8 cellular contexts compared by ENCODE assay signal in the genomic region with DNA sequence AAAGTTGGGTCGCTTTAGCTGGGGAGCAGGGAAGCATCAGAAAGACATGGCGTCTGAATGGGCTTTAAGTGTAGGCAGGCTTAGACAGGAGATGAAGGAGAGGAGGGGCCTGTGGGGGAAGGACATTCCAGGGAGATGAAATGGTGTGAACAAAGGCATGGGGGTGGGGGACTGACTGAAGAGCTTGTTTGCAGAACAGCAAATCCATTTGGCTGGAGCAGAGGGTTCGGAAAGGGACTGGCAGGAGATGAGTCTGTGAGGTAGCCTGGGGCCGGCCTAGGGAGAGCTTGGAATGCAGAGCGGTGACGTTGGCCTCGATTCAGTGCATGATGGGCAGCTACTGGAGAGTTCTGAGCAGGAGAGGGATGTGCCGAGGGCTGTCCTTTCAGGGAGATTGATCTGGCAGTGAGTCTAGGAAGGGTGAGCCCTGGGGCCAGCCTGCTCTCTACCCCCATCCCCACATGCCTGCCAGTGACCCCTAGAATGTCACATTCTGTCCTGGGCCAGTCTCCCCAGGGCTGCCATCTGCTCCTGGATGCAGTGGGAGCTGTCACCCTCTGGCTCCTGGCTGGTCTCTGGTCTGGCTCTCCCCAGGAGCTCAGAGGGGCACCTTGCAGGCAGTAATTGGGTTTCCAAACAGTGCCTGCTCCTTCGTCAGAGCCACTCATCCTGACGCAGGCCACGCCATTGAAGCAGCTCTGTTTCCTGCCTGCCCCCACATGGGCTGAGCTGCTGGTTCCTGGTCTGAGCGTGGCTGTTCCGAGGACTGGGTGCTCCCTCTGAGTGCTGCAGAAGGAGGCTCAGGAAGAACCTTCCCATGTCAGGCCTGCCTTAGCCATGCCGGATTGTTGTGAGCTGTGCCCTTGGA. TPM values are rescaled to one million over a fixed set of nuclear protein-coding genes. Genes with fewer than 3 reads are reported as not detected.
DNase-seq lines count a peak whose midpoint lies in the region; ATAC-seq, FAIRE-seq and TF ChIP-seq lines count a peak whose summit lies in the region.

No MANE protein-coding gene starts in this region.

- no peaks in the 10 kb centered on the region for H3K79me1 ChIP-seq in H1 (ENCODE audit: low read depth, low read length)
- no peaks in the 10 kb centered on the region for H3K79me1 ChIP-seq in mesendoderm (ENCODE audit: low read length)

- H3K56ac ChIP-seq in H1 (replicated peaks; ENCODE audit: insufficient read length, low read depth, low read length) (no peak overlapping the region), mesendoderm (ENCODE audit: low read length) (peak overlapping the region; percentile 81)

- no peak for FAIRE-seq in H1 (lab: Jason Lieb, UNC)

- no peak for TF ChIP-seq RAD21 in H1 (IDR thresholded peaks at IDR 0.05 in 1 of 2, conservative IDR thresholded peaks at IDR 0.05 in 1 of 2; ENCODE audit: low read depth in 2 of 2, low read length in 2 of 2)

- no peak overlapping the region for H3K14ac ChIP-seq in H1 (ENCODE audit: insufficient read length)

- no peak for TF ChIP-seq CTCF in H1 (IDR thresholded peaks at IDR 0.05; ENCODE audit: control extremely low read depth in 1 of 3, insufficient read depth in 1 of 3, low read depth in 1 of 3, low read length in 3 of 3)

- no peak overlapping the region for H2AFZ ChIP-seq in H1 (ENCODE audit: low read length)

- H3K27ac ChIP-seq in H1 (ENCODE audit: low read depth, low read length) (no peak overlapping the region), mesendoderm (ENCODE audit: low read depth, low read length) (peak overlapping the region; percentile 85), urinary bladder (ENCODE audit: low read depth) (peak overlapping the region; percentile 89)

- 83% methylated on average over 14 of the region's 14 CpGs; no CpG with 5 or more reads in 1 of the 2 experiments for WGBS in H1 (ENCODE audit: extremely low coverage in 1 of 2, insufficient coverage in 1 of 2, insufficient read length in 1 of 2, insufficient replicate concordance in 2 of 2, low coverage in 1 of 2, low lambda C conversion rate in 2 of 2, missing lambda C conversion rate in 1 of 2), 2 experiments
- WGBS in mesendoderm (ENCODE audit: extremely low coverage, insufficient coverage, low lambda C conversion rate), result no CpG with 5 or more reads among the region's 14 CpGs
- WGBS in urinary bladder, result 25% methylated on average over 14 of the region's 14 CpGs

- H2BK120ac ChIP-seq in H1 (replicated peaks; ENCODE audit: low read depth, low read length), result no peak overlapping the region
- H2BK120ac ChIP-seq in mesendoderm (ENCODE audit: low read depth, low read length), result no peak overlapping the region

- no peak overlapping the region for H2BK12ac ChIP-seq in H1 (ENCODE audit: low read depth, low read length)

- no peak overlapping the region for H2BK20ac ChIP-seq in H1 (ENCODE audit: low read length)

- H3K4me2 ChIP-seq in H1 (ENCODE audit: insufficient read depth in 1 of 2, low read depth in 2 of 2, low read length in 2 of 2) (no peak overlapping the region), mesendoderm (ENCODE audit: low read length) (no peak overlapping the region)

- H4K5ac ChIP-seq in H1 (ENCODE audit: insufficient read length, low read depth, low read length) (no peak overlapping the region), mesendoderm (ENCODE audit: low read length) (no peak overlapping the region)

- H3K27me3 ChIP-seq in H1 (replicated peaks in 1 of 4; ENCODE audit: control insufficient read depth in 3 of 4, extremely low read depth in 1 of 4, insufficient read depth in 3 of 4, low read length in 3 of 4), result no peaks in the 10 kb centered on the region
- H3K27me3 ChIP-seq in mesendoderm (ENCODE audit: insufficient read depth, low read length, poor library complexity), result no peaks in the 10 kb centered on the region

- no peak for TF ChIP-seq EP300 in H1 (IDR thresholded peaks at IDR 0.05; ENCODE audit: borderline replicate concordance in 1 of 2, low read depth in 2 of 2, low read length in 2 of 2)

- H2BK15ac ChIP-seq in H1 (ENCODE audit: low read length) (peak overlapping the region; percentile 81; the same call in 1 of the 2 replicates), mesendoderm (replicated peaks; ENCODE audit: low read depth) (no peak overlapping the region)

- H3K79me2 ChIP-seq in H1 (ENCODE audit: control insufficient read depth in 1 of 2, insufficient read depth in 2 of 2, low read length in 2 of 2) (no peaks in the 10 kb centered on the region), mesendoderm (ENCODE audit: control insufficient read depth, insufficient read depth, low read length) (no peaks in the 10 kb centered on the region)

- no peaks in the 10 kb centered on the region for H3K23me2 ChIP-seq in H1 (ENCODE audit: low read depth, low read length)

- H3K4ac ChIP-seq in H1 (replicated peaks; ENCODE audit: insufficient read length, low read depth, low read length) (peak overlapping the region; percentile 39), mesendoderm (ENCODE audit: low read depth, low read length) (peak overlapping the region; percentile 72)

- H4K91ac ChIP-seq in H1 (replicated peaks; ENCODE audit: insufficient read length, low read length), result no peak overlapping the region

- peak; percentile 94 for DNase-seq in AG08396 (ENCODE audit: low spot score)
- DNase-seq in NCI-H2227 treated with DMSO at 0.1 percent for 48 hours (lab: John Stamatoyannopoulos, UW), result peak; percentile 52
- no peak for DNase-seq in H1 (ENCODE audit: low read depth in 1 of 2, low spot score in 2 of 2)
- DNase-seq in mesendoderm, result peak; percentile 99
- no peak for DNase-seq in effector CD4-positive, alpha-beta T cell
- DNase-seq in NCI-H2171 (lab: John Stamatoyannopoulos, UW), result no peak

- H3K9ac ChIP-seq in H1 (replicated peaks in 1 of 4; ENCODE audit: extremely low read depth in 1 of 4, low read depth in 3 of 4, low read length in 3 of 4), result no peak overlapping the region
- peak overlapping the region; percentile 50 for H3K9ac ChIP-seq in mesendoderm (ENCODE audit: low read length)

- H2AK5ac ChIP-seq in H1 (ENCODE audit: low read depth, low read length) (peak overlapping the region; percentile 11; the same call in 1 of the 2 replicates), mesendoderm (ENCODE audit: low read length) (peak overlapping the region; percentile 22)

- H3K4me1 ChIP-seq in H1 (replicated peaks in 1 of 4; ENCODE audit: control insufficient read depth in 3 of 4, insufficient read depth in 4 of 4, low read length in 3 of 4), result peaks cover 0 to 22% (median 11%) of the 10 kb centered on the region in 4 experiments; a peak in 6 of 7 replicates
- peaks cover 13% of the 10 kb centered on the region for H3K4me1 ChIP-seq in mesendoderm (ENCODE audit: control insufficient read depth, low read depth, low read length)
- H3K4me1 ChIP-seq in urinary bladder (ENCODE audit: insufficient read depth), result no peaks in the 10 kb centered on the region

- CTCF ChIA-PET in H1 (lab: Charles Lee; ENCODE audit: partially characterized antibody), result interaction anchor here (0.6 to 17.9 kb wide), 39 partner anchors 9 to 372 kb away, joined by 3 to 321 read pairs (median 5); a partner anchor contains a TSS

- TF ChIP-seq POLR2A in H1 (IDR thresholded peaks at IDR 0.05; ENCODE audit: control extremely low read depth in 1 of 2, low read depth in 2 of 2, low read length in 2 of 2), result no peak

- no peak overlapping the region for H3K4me3 ChIP-seq in H1 (ENCODE audit: extremely low read depth in 1 of 4, insufficient read depth in 2 of 4, low read depth in 3 of 4, low read length in 4 of 4)
- no peak overlapping the region for H3K4me3 ChIP-seq in mesendoderm (ENCODE audit: low read length)
- no peak overlapping the region for H3K4me3 ChIP-seq in urinary bladder (ENCODE audit: low read depth, low read length)

- no peaks in the 10 kb centered on the region for H3K9me3 ChIP-seq in H1 (ENCODE audit: insufficient read depth in 2 of 2, low read depth in 1 of 2, low read length in 1 of 2)

- no peak for ATAC-seq in GM21423 (IDR thresholded peaks at IDR 0.05; ENCODE audit: unreplicated experiment)

- H3K18ac ChIP-seq in H1 (ENCODE audit: extremely low read depth, low read length) (no peak overlapping the region), mesendoderm (ENCODE audit: low read length) (no peak overlapping the region)

- POLR2A ChIA-PET in H1 (lab: Charles Lee; ENCODE audit: partially characterized antibody), result interaction anchor here (0.9 to 2.4 kb wide), 9 partner anchors 8 to 106 kb away, joined by 3 to 8 read pairs (median 4); no protein-coding TSS in a partner anchor

- no peak overlapping the region for H3K23ac ChIP-seq in H1 (ENCODE audit: insufficient read length)
- peak overlapping the region; percentile 97 for H3K23ac ChIP-seq in mesendoderm (ENCODE audit: low read length)

- H2BK5ac ChIP-seq in H1 (ENCODE audit: low read depth, low read length), result peak overlapping the region; percentile 54; the same call in 1 of the 2 replicates
- peak overlapping the region; percentile 82 for H2BK5ac ChIP-seq in mesendoderm (ENCODE audit: low read length)

- H3K36me3 ChIP-seq in H1 (ENCODE audit: control insufficient read depth in 2 of 4, insufficient read depth in 4 of 4, low read length in 3 of 4), result no peaks in the 10 kb centered on the region
- no peaks in the 10 kb centered on the region for H3K36me3 ChIP-seq in mesendoderm (ENCODE audit: control insufficient read depth, insufficient read depth, low read length)
- no peaks in the 10 kb centered on the region for H3K36me3 ChIP-seq in urinary bladder (ENCODE audit: insufficient read depth)

- no peaks in the 10 kb centered on the region for H4K20me1 ChIP-seq in H1 (replicated peaks in 1 of 2; ENCODE audit: control insufficient read depth in 1 of 2, insufficient read depth in 2 of 2, low read length in 2 of 2)

- H4K8ac ChIP-seq in H1 (ENCODE audit: extremely low read depth, insufficient read depth, low read length), result no peak overlapping the region; the same call in 1 of the 2 replicates
- no peak overlapping the region for H4K8ac ChIP-seq in mesendoderm (ENCODE audit: low read depth, low read length)

RNA-seq across cellular contexts. Expression of a gene that starts 22.3 kb away (rescaled TPM):
- total RNA-seq in H1 (2021; fragmentation: NEBNext Ultra II Directional; extraction: Animal tissue kit (Norgen Biotek cat#: 25700)), result 25.1 and 27.0 TPM in 2 replicates
- polyA plus RNA-seq in H1 (2011; rRNA removed), result 51.8 and 66.9 TPM in 2 replicates
- polyA plus RNA-seq in H1 (2011; cell fraction: cytosol; rRNA removed), result 43.2 TPM
- 65.9 TPM for polyA plus RNA-seq in H1 (2011; cell fraction: nucleus; rRNA removed)
- 20.3 to 36.3 TPM (median 33.4 TPM) in 4 replicates for polyA plus RNA-seq in H1 (2012, experiment 1 of 2)
- polyA plus RNA-seq in H1 (2012, experiment 2 of 2), result 36.8 TPM
- 28.6 TPM for polyA plus RNA-seq in H1 (2013, experiment 1 of 2)
- 31.1 TPM for polyA plus RNA-seq in H1 (2013, experiment 2 of 2)
- polyA minus RNA-seq in H1 (2011; rRNA and poly(A)+ RNA removed), result 28.8 and 31.6 TPM in 2 replicates
- 17.0 TPM for polyA minus RNA-seq in H1 (2011; cell fraction: cytosol; rRNA and poly(A)+ RNA removed)
- 33.2 TPM for polyA minus RNA-seq in H1 (2011; cell fraction: nucleus; rRNA and poly(A)+ RNA removed)
- 24.3 TPM for polyA plus RNA-seq in mesendoderm (2013, experiment 1 of 2)
- 26.3 TPM for polyA plus RNA-seq in mesendoderm (2013, experiment 2 of 2)
- total RNA-seq in urinary bladder, result 12.8 TPM
- polyA plus RNA-seq in urinary bladder, result 58.4 TPM

RNA-seq across cellular contexts. Expression of a gene that starts 42.2 kb away (rescaled TPM):
- 6.4 and 8.8 TPM in 2 replicates for total RNA-seq in H1 (2021; fragmentation: NEBNext Ultra II Directional; extraction: Animal tissue kit (Norgen Biotek cat#: 25700))
- polyA plus RNA-seq in H1 (2011; rRNA removed), result 19.5 and 33.8 TPM in 2 replicates
- 14.6 TPM for polyA plus RNA-seq in H1 (2011; cell fraction: cytosol; rRNA removed)
- polyA plus RNA-seq in H1 (2011; cell fraction: nucleus; rRNA removed), result 63.0 TPM
- polyA plus RNA-seq in H1 (2012, experiment 1 of 2), result 4.0 to 13.1 TPM (median 10.8 TPM) in 4 replicates
- polyA plus RNA-seq in H1 (2012, experiment 2 of 2), result 6.3 TPM
- 8.5 TPM for polyA plus RNA-seq in H1 (2013, experiment 1 of 2)
- 8.4 TPM for polyA plus RNA-seq in H1 (2013, experiment 2 of 2)
- 2.9 and 5.0 TPM in 2 replicates for polyA minus RNA-seq in H1 (2011; rRNA and poly(A)+ RNA removed)
- polyA minus RNA-seq in H1 (2011; cell fraction: cytosol; rRNA and poly(A)+ RNA removed), result 5.7 TPM
- polyA minus RNA-seq in H1 (2011; cell fraction: nucleus; rRNA and poly(A)+ RNA removed), result 13.1 TPM
- 2.5 TPM for polyA plus RNA-seq in mesendoderm (2013, experiment 1 of 2)
- 2.2 TPM for polyA plus RNA-seq in mesendoderm (2013, experiment 2 of 2)
- total RNA-seq in urinary bladder, result 12.8 TPM
- 31.0 TPM for polyA plus RNA-seq in urinary bladder

Comparison
In these comparisons a context has a peak if more than half of its experiments do, and no peak if none do; other contexts are left out.
1. DNase-seq: peak in AG08396 (single experiment), NCI-H2227 treated with DMSO at 0.1 percent for 48 hours (single experiment) and mesendoderm (single experiment); none in H1 (0 of 2), effector CD4-positive, alpha-beta T cell (single experiment) and NCI-H2171 (single experiment).